Comparison of ENCODE assay signal across 8 cellular contexts in genomic region chr1:205226868-205227583, GRCh38. TPM values are rescaled to one million over a fixed set of nuclear protein-coding genes. Genes with fewer than 3 reads are reported as not detected.
DNase-seq lines count a peak whose midpoint lies in the region; ATAC-seq and TF ChIP-seq lines count a peak whose summit lies in the region.

No MANE protein-coding gene starts in this region.

- peaks cover 0 to 36% (median 0%) of the 10 kb centered on the region in 7 donors for H3K27me3 ChIP-seq in heart right ventricle
- H3K27me3 ChIP-seq in esophagus squamous epithelium, result no peaks in the 10 kb centered on the region
- peaks cover 13% of the 10 kb centered on the region for H3K27me3 ChIP-seq in osteoblast (ENCODE audit: insufficient read depth, low read length)

- WGBS in heart right ventricle, 2 donors, result 12 to 16% methylated on average over 8 of the region's 8 CpGs
- 13 to 15% methylated on average over 8 of the region's 8 CpGs for WGBS in esophagus squamous epithelium, 2 donors

- TF ChIP-seq POLR2A in esophagus squamous epithelium (IDR thresholded peaks at IDR 0.05), result no peak

- no peaks in the 10 kb centered on the region for H4K20me1 ChIP-seq in osteoblast (ENCODE audit: insufficient read depth, low read length)

- H2AFZ ChIP-seq in osteoblast (ENCODE audit: low read length), result peak overlapping the region; percentile 93

- intact Hi-C loops in heart right ventricle (cut with DNase I), result loop anchor here in 1 of 10 donors (5.0 to 10.0 kb wide), 2 partner anchors 50 to 102 kb away; partner anchors contain the start of gene RBBP5
- intact Hi-C loops in Right ventricle myocardium inferior (cut with DNase I), result no loop called here
- intact Hi-C loops in esophagus squamous epithelium (cut with DNase I), result no loop called here

- peak overlapping the region; percentile 100 for H3K4me2 ChIP-seq in osteoblast (ENCODE audit: insufficient read depth, low read length)

- H3K4me1 ChIP-seq in heart right ventricle (peaks cover 0 to 30% (median 23%) of the 10 kb centered on the region in 9 donors), esophagus squamous epithelium (peaks cover 23 to 46% (median 28%) of the 10 kb centered on the region in 3 donors), osteoblast (ENCODE audit: insufficient read depth, low read length) (peaks cover 23% of the 10 kb centered on the region)

- no peaks in the 10 kb centered on the region for H3K79me2 ChIP-seq in osteoblast (ENCODE audit: insufficient read depth, low read length)

- no peaks in the 10 kb centered on the region for H3K36me3 ChIP-seq in heart right ventricle
- H3K36me3 ChIP-seq in esophagus squamous epithelium, result no peaks in the 10 kb centered on the region
- no peaks in the 10 kb centered on the region for H3K36me3 ChIP-seq in osteoblast (ENCODE audit: insufficient read depth, low read length)

- peak in 1 of 8 donors; percentile 20 for ATAC-seq in heart right ventricle
- ATAC-seq in Right ventricle myocardium inferior, result no peak
- no peak for ATAC-seq in HG02852 (IDR thresholded peaks at IDR 0.05; ENCODE audit: unreplicated experiment)
- no peak for ATAC-seq in HG03139 (IDR thresholded peaks at IDR 0.05; ENCODE audit: unreplicated experiment)

- H3K27ac ChIP-seq in heart right ventricle (peak overlapping the region in 2 of 10 donors; percentile 10 to 19), esophagus squamous epithelium (peak overlapping the region in 3 of 4 donors; percentile 19 to 44 (median 29)), osteoblast (ENCODE audit: low read depth, low read length) (peak overlapping the region; percentile 62)

- DNase-seq in heart right ventricle (no peak), Right ventricle myocardium inferior (ENCODE audit: missing footprints) (no peak), SW480 (ENCODE audit: low spot score) (peak; percentile 17), esophagus squamous epithelium (lab: John Stamatoyannopoulos, UW) (no peak), osteoblast (ENCODE audit: insufficient read length, low spot score, missing footprints) (peak; percentile 86), NOMO-1 treated with DMSO at 0.1 percent for 48 hours (lab: John Stamatoyannopoulos, UW; ENCODE audit: unreplicated experiment) (no peak)

- H3K4me3 ChIP-seq in heart right ventricle (peak overlapping the region; percentile 14 to 85 (median 62)), esophagus squamous epithelium (peak overlapping the region; percentile 41 to 73 (median 58)), osteoblast (ENCODE audit: insufficient read depth, low read length) (peak overlapping the region; percentile 84)

- TF ChIP-seq CTCF in heart right ventricle (IDR thresholded peaks at IDR 0.05) (no peak), esophagus squamous epithelium (IDR thresholded peaks at IDR 0.05) (peak in 1 of 6 experiments; percentile 5), osteoblast (IDR thresholded peaks at IDR 0.05; ENCODE audit: extremely low read depth, low read depth, low read length) (peak; percentile 16)

- no peaks in the 10 kb centered on the region for H3K9me3 ChIP-seq in heart right ventricle
- no peaks in the 10 kb centered on the region for H3K9me3 ChIP-seq in esophagus squamous epithelium
- no peaks in the 10 kb centered on the region for H3K9me3 ChIP-seq in osteoblast (ENCODE audit: low read depth, low read length)

RNA-seq across cellular contexts. Expression of gene TMCC2, which starts 0.7 kb away (rescaled TPM):
- total RNA-seq in heart right ventricle, result 1 to 10 TPM in 9 of 10 donors, under 1 TPM in 1; 0.62 to 2.6 (median 1.8) TPM
- 1 to 10 TPM; 1.1 to 1.8 TPM for polyA plus RNA-seq in heart right ventricle
- 1.2 TPM for total RNA-seq in Right ventricle myocardium inferior
- 1 to 10 TPM in 1 of 4 donors, under 1 TPM in 3; 0.76 to 1.9 (median 0.91) TPM for total RNA-seq in esophagus squamous epithelium
- 1.8 and 2.9 TPM in 2 replicates for total RNA-seq in osteoblast

RNA-seq across cellular contexts. Expression of gene DSTYK, which starts 15.5 kb away (rescaled TPM):
- total RNA-seq in heart right ventricle (1 to 10 TPM; 5.7 to 9.5 (median 8.0) TPM), Right ventricle myocardium inferior (5.2 TPM), esophagus squamous epithelium (10 to 100 TPM in 1 of 4 donors, 1 to 10 TPM in 3; 6.5 to 10.9 (median 6.9) TPM), osteoblast (16.5 and 18.1 TPM in 2 replicates)
- polyA plus RNA-seq in heart right ventricle, result 1 to 10 TPM; 2.6 to 3.2 TPM

Comparison
In these comparisons a context has a peak if more than half of its experiments do, and no peak if none do; other contexts are left out.
1. DNase-seq: peak in SW480 (single experiment) and osteoblast (single experiment); none in heart right ventricle (0 of 2), Right ventricle myocardium inferior (single experiment), esophagus squamous epithelium (single experiment) and NOMO-1 treated with DMSO at 0.1 percent for 48 hours (single experiment).
2. Peak in every context shown above with its lines, with median percentiles within 50 percentile points of each other: H3K4me3 ChIP-seq.